ENCODE assay signal across 1 cellular context in genomic region chr1:234868296-234869147, GRCh38.
A peak's percentile ranks its signal among the peaks of the same experiment; 100 is the strongest.
TF ChIP-seq lines count a peak whose summit lies in the region.

No MANE protein-coding gene starts in this region.

TF ChIP-seq in K562, 482 proteins besides CTCF, POLR2A, EP300 and RAD21 (continued from another document and continues in another):
- TF ChIP-seq ZNF740 (CRISPR knock-in tag; IDR thresholded peaks at IDR 0.05) (no peak), ZNF740 (tag; IDR thresholded peaks at IDR 0.05) (no peak), ZBTB8A (IDR thresholded peaks at IDR 0.05; ENCODE audit: partially characterized antibody) (no peak), ZNF583 (CRISPR knock-in tag; IDR thresholded peaks at IDR 0.05) (peak; percentile 41; the same call in 1 of the 2 replicates), NR2F6 (CRISPR knock-in tag; IDR thresholded peaks at IDR 0.05) (no peak), MCM7 (IDR thresholded peaks at IDR 0.05) (no peak), ZFP36 (IDR thresholded peaks at IDR 0.05; ENCODE audit: low read depth, low read length, partially characterized antibody) (no peak), MCM2 (IDR thresholded peaks at IDR 0.05; ENCODE audit: low read depth) (no peak), AFF1 (IDR thresholded peaks at IDR 0.05; ENCODE audit: low read depth in 1 of 2, partially characterized antibody in 2 of 2) (peak in 1 of 2 experiments; percentile 38), CBFB (CRISPR knock-in tag; IDR thresholded peaks at IDR 0.05) (no peak), ZNF507 (tag; conservative IDR thresholded peaks at IDR 0.05) (no peak), RBM22 (IDR thresholded peaks at IDR 0.05; ENCODE audit: low read depth, low read length, poor library complexity, severe bottlenecking) (no peak), ZNF316 (IDR thresholded peaks at IDR 0.05) (peak; percentile 4; the same call in 1 of the 2 replicates), HEY1 (CRISPR knock-in tag; IDR thresholded peaks at IDR 0.05; ENCODE audit: borderline replicate concordance) (no peak), ZNF551 (CRISPR knock-in tag; IDR thresholded peaks at IDR 0.05) (no peak), SRF (CRISPR knock-in tag; IDR thresholded peaks at IDR 0.05) (no peak), ZNF263 (CRISPR knock-in tag; IDR thresholded peaks at IDR 0.05; ENCODE audit: borderline replicate concordance) (no peak), MLX (CRISPR knock-in tag; conservative IDR thresholded peaks at IDR 0.05) (no peak), ZNF318 (IDR thresholded peaks at IDR 0.05; ENCODE audit: borderline replicate concordance in 1 of 2, low read depth in 1 of 2) (0 out of 4 replicates have a peak, but pooled peaks of 1 of the 2 experiments have one; percentile 7), EZH2 (IDR thresholded peaks at IDR 0.05; ENCODE audit: borderline replicate concordance, low read depth, low read length) (no peak), TGIF2 (CRISPR knock-in tag; IDR thresholded peaks at IDR 0.05) (no peak), NFE2L1 (tag; IDR thresholded peaks at IDR 0.05; ENCODE audit: borderline replicate concordance, low read depth) (no peak), HBP1 (CRISPR knock-in tag; IDR thresholded peaks at IDR 0.05) (peak; percentile 86), SNRNP70 (optimal IDR thresholded peaks at IDR 0.05; ENCODE audit: low read depth, low read length) (no peak), CREB1 (IDR thresholded peaks at IDR 0.05) (no peak), CREB1 (CRISPR knock-in tag; IDR thresholded peaks at IDR 0.05) (no peak), ZBTB9 (CRISPR knock-in tag; IDR thresholded peaks at IDR 0.05) (peak; percentile 54; the same call in 1 of the 2 replicates), CSDE1 (IDR thresholded peaks at IDR 0.05) (peak in 1 of 2 experiments; percentile 23; a peak in 1 of 4 replicates), ZNF23 (CRISPR knock-in tag; IDR thresholded peaks at IDR 0.05) (no peak), GABPB1 (CRISPR knock-in tag; IDR thresholded peaks at IDR 0.05) (no peak)
- TF ChIP-seq, protein P1, sequence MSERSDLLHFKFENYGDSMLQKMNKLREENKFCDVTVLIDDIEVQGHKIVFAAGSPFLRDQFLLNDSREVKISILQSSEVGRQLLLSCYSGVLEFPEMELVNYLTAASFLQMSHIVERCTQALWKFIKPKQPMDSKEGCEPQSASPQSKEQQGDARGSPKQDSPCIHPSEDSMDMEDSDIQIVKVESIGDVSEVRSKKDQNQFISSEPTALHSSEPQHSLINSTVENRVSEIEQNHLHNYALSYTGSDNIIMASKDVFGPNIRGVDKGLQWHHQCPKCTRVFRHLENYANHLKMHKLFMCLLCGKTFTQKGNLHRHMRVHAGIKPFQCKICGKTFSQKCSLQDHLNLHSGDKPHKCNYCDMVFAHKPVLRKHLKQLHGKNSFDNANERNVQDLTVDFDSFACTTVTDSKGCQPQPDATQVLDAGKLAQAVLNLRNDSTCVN (CRISPR knock-in tag; IDR thresholded peaks at IDR 0.05) = 0 out of 2 replicates have a peak, but pooled peaks have one; percentile 83
